Comparison of ENCODE assay signal across 16 cellular contexts in genomic region chr4:2595436-2595835, GRCh38. TPM values are rescaled to one million over a fixed set of nuclear protein-coding genes. Genes with fewer than 3 reads are reported as not detected.
DNase-seq lines count a peak whose midpoint lies in the region; FAIRE-seq and TF ChIP-seq lines count a peak whose summit lies in the region.
"Had no signal": no experiment of that assay in that cellular context is flagged by ENCODE, and none has a peak within 500 bp of the region (broad histone marks: within the 10 kb centered on the region; RNA-seq: fewer than 3 reads in every experiment).

No MANE protein-coding gene starts in this region.

- H3K4me2 ChIP-seq in Karpas-422 (ENCODE audit: low read depth, low read length, poor library complexity, severe bottlenecking) (no peak overlapping the region), H1 (ENCODE audit: insufficient read depth in 1 of 2, low read depth in 2 of 2, low read length in 2 of 2) (no peak overlapping the region)
- H3K4me2 ChIP-seq: BLaER1 had no signal

- no peak overlapping the region for H4K5ac ChIP-seq in H1 (ENCODE audit: insufficient read length, low read depth, low read length)

- no peak overlapping the region for H2BK5ac ChIP-seq in H1 (ENCODE audit: low read depth, low read length)

- TF ChIP-seq CTCF in H1 (IDR thresholded peaks at IDR 0.05; ENCODE audit: control extremely low read depth in 1 of 3, insufficient read depth in 1 of 3, low read depth in 1 of 3, low read length in 3 of 3) = no peak
- TF ChIP-seq CTCF in neural crest cell (conservative IDR thresholded peaks at IDR 0.05) = no peak
- no peak for TF ChIP-seq CTCF in stomach (IDR thresholded peaks at IDR 0.05)

- H3K36me3 ChIP-seq in CD8-positive, alpha-beta memory T cell (ENCODE audit: insufficient read depth, low read length) = no peaks in the 10 kb centered on the region
- H3K36me3 ChIP-seq in Karpas-422 (ENCODE audit: insufficient read depth, low read length) (no peaks in the 10 kb centered on the region), H1 (ENCODE audit: control insufficient read depth in 2 of 4, insufficient read depth in 4 of 4, low read length in 3 of 4) (0 out of 8 replicates have a peak, but pooled peaks cover 0 to 3% (median 0%) of the 10 kb centered on the region in 4 experiments), stomach (peaks cover 0 to 24% (median 20%) of the 10 kb centered on the region in 4 donors), small intestine (ENCODE audit: control insufficient read depth in 2 of 2, insufficient read depth in 2 of 2, low read length in 2 of 2) (peaks cover 0 to 4% of the 10 kb centered on the region in 2 donors)

- 74% methylated on average over 3 of the region's 3 CpGs; no CpG with 5 or more reads in 1 of the 2 experiments for WGBS in H1 (ENCODE audit: extremely low coverage in 1 of 2, insufficient coverage in 1 of 2, insufficient read length in 1 of 2, insufficient replicate concordance in 2 of 2, low coverage in 1 of 2, low lambda C conversion rate in 2 of 2, missing lambda C conversion rate in 1 of 2), 2 experiments
- 38 to 62% (median 54%) methylated on average over 3 of the region's 3 CpGs for WGBS in stomach, 5 donors
- WGBS in small intestine, 3 donors = 29 to 54% (median 42%) methylated on average over 3 of the region's 3 CpGs

- H3K56ac ChIP-seq in H1 (replicated peaks; ENCODE audit: insufficient read length, low read depth, low read length) = no peak overlapping the region

- POLR2A ChIA-PET in CD8-positive, alpha-beta memory T cell (lab: Charles Lee) = no interaction called here
- POLR2A ChIA-PET in H1 (lab: Charles Lee; ENCODE audit: partially characterized antibody) = interaction anchor here (1.1 kb wide), 1 partner anchor 26 kb away, joined by 3 read pairs; no protein-coding TSS in a partner anchor

- H2BK15ac ChIP-seq in H1 (ENCODE audit: low read length) = no peak overlapping the region

- no peaks in the 10 kb centered on the region for H3K9me3 ChIP-seq in CD8-positive, alpha-beta memory T cell (ENCODE audit: low read length)
- no peaks in the 10 kb centered on the region for H3K9me3 ChIP-seq in Karpas-422 (ENCODE audit: low read length)
- H3K9me3 ChIP-seq in H1 (ENCODE audit: insufficient read depth in 2 of 2, low read depth in 1 of 2, low read length in 1 of 2) = no peaks in the 10 kb centered on the region
- H3K9me3 ChIP-seq in stomach = no peaks in the 10 kb centered on the region
- H3K9me3 ChIP-seq in small intestine (ENCODE audit: control insufficient read depth, low read depth) = no peaks in the 10 kb centered on the region
- H3K9me3 ChIP-seq: BLaER1 had no signal

- no peak overlapping the region for H2BK12ac ChIP-seq in H1 (ENCODE audit: low read depth, low read length)

- no peak overlapping the region for H3K23ac ChIP-seq in H1 (ENCODE audit: insufficient read length)

- peaks cover 0 to 40% (median 8%) of the 10 kb centered on the region in 3 donors for H3K36me3 Mint-ChIP-seq in CD8-positive, alpha-beta memory T cell
- peaks cover 3% of the 10 kb centered on the region for H3K36me3 Mint-ChIP-seq in neural crest cell (ENCODE audit: low read depth)

- H3K9ac ChIP-seq in Karpas-422 (ENCODE audit: low read length) (no peak overlapping the region), H1 (replicated peaks in 1 of 4; ENCODE audit: extremely low read depth in 1 of 4, low read depth in 3 of 4, low read length in 3 of 4) (no peak overlapping the region; a peak in 1 of 7 replicates)
- H3K9ac ChIP-seq: BLaER1 had no signal

- DNase-seq in CD8-positive, alpha-beta memory T cell = no peak
- DNase-seq in Karpas-422 = no peak
- DNase-seq in H1 (ENCODE audit: low read depth in 1 of 2, low spot score in 2 of 2) = no peak
- no peak for DNase-seq in neural crest cell (ENCODE audit: low read depth, low spot score)
- no peak for DNase-seq in stimulated activated naive CD4-positive, alpha-beta T cell (lab: John Stamatoyannopoulos, UW)
- DNase-seq in stomach = no peak
- DNase-seq in OCI-M1 (lab: John Stamatoyannopoulos, UW) = no peak
- DNase-seq in small intestine = no peak
- DNase-seq: activated CD4-positive, alpha-beta T cell treated with anti-CD3 and anti-CD28 coated beads, Interleukin-2, amount 50 U/mL, for 1 hour; cortex of kidney; NCI-H1048; NCI-H524 treated with DMSO at 0.1 percent for 48 hours; nucleus accumbens; PC-3; trophoblast cell had no signal

- no peak overlapping the region for H3K18ac ChIP-seq in H1 (ENCODE audit: extremely low read depth, low read length)

- intact Hi-C loops in stomach (cut with DNase I; ENCODE audit: low total_unique reads) = no loop called here

- peak overlapping the region in 7 of 8 donors; percentile 14 to 73 (median 24) for H3K27ac Mint-ChIP-seq in CD8-positive, alpha-beta memory T cell
- H3K27ac Mint-ChIP-seq in neural crest cell (ENCODE audit: unreplicated experiment) = peak overlapping the region; percentile 15

- no peaks in the 10 kb centered on the region for H3K9me2 ChIP-seq in Karpas-422 (replicated peaks; ENCODE audit: insufficient read depth, low read length)

- H3K79me2 ChIP-seq in Karpas-422 (ENCODE audit: low read length) (peaks cover 99% of the 10 kb centered on the region), H1 (ENCODE audit: control insufficient read depth in 1 of 2, insufficient read depth in 2 of 2, low read length in 2 of 2) (peaks cover 11 to 89% of the 10 kb centered on the region in 2 experiments)

- no peak overlapping the region for H2BK120ac ChIP-seq in H1 (replicated peaks; ENCODE audit: low read depth, low read length)

- CTCF ChIA-PET in CD8-positive, alpha-beta memory T cell (lab: Charles Lee) = no interaction called here
- CTCF ChIA-PET in H1 (lab: Charles Lee; ENCODE audit: partially characterized antibody) = no interaction called here

- peaks cover 24% of the 10 kb centered on the region for H3K79me1 ChIP-seq in H1 (ENCODE audit: low read depth, low read length)

- no peak overlapping the region for H4K8ac ChIP-seq in H1 (ENCODE audit: extremely low read depth, insufficient read depth, low read length)

- H3K9me3 Mint-ChIP-seq in CD8-positive, alpha-beta memory T cell = no peaks in the 10 kb centered on the region
- H3K9me3 Mint-ChIP-seq in neural crest cell = no peaks in the 10 kb centered on the region

- H4K20me1 ChIP-seq in Karpas-422 (ENCODE audit: insufficient read depth, low read depth, low read length) (no peaks in the 10 kb centered on the region), H1 (replicated peaks in 1 of 2; ENCODE audit: control insufficient read depth in 1 of 2, insufficient read depth in 2 of 2, low read length in 2 of 2) (peaks cover 6 to 11% of the 10 kb centered on the region in 2 experiments)

- no peak overlapping the region for H2AFZ ChIP-seq in Karpas-422 (ENCODE audit: low read length)
- H2AFZ ChIP-seq in H1 (ENCODE audit: low read length) = no peak overlapping the region

- H3K27ac ChIP-seq in CD8-positive, alpha-beta memory T cell (ENCODE audit: low read depth, low read length) = no peak overlapping the region
- peak overlapping the region; percentile 62 for H3K27ac ChIP-seq in Karpas-422 (ENCODE audit: low read length)
- no peak overlapping the region for H3K27ac ChIP-seq in H1 (ENCODE audit: low read depth, low read length)
- no peak overlapping the region for H3K27ac ChIP-seq in stomach
- no peak overlapping the region for H3K27ac ChIP-seq in small intestine (ENCODE audit: low read depth in 1 of 2, low read length in 1 of 2)
- H3K27ac ChIP-seq: BLaER1 had no signal

- peaks cover 77 to 89% (median 87%) of the 10 kb centered on the region in 3 donors for H3K4me1 Mint-ChIP-seq in CD8-positive, alpha-beta memory T cell
- H3K4me1 Mint-ChIP-seq in neural crest cell = peaks cover 72% of the 10 kb centered on the region

- H3K4me3 Mint-ChIP-seq in CD8-positive, alpha-beta memory T cell = no peak overlapping the region
- no peak overlapping the region for H3K4me3 Mint-ChIP-seq in neural crest cell

- H3K4ac ChIP-seq in H1 (replicated peaks; ENCODE audit: insufficient read length, low read depth, low read length) = no peak overlapping the region

- H3K14ac ChIP-seq in H1 (ENCODE audit: insufficient read length) = peak overlapping the region; percentile 37

- H3K27me3 ChIP-seq in CD8-positive, alpha-beta memory T cell (ENCODE audit: insufficient read depth, low read length, poor library complexity, severe bottlenecking) = no peaks in the 10 kb centered on the region
- H3K27me3 ChIP-seq in Karpas-422 (ENCODE audit: low read length) (no peaks in the 10 kb centered on the region), H1 (replicated peaks in 1 of 4; ENCODE audit: control insufficient read depth in 3 of 4, extremely low read depth in 1 of 4, insufficient read depth in 3 of 4, low read length in 3 of 4) (no peaks in the 10 kb centered on the region), stomach (no peaks in the 10 kb centered on the region), small intestine (ENCODE audit: control insufficient read depth in 2 of 2, insufficient read depth in 2 of 2, low read length in 2 of 2) (no peaks in the 10 kb centered on the region)
- H3K27me3 ChIP-seq: BLaER1 had no signal

- peaks cover 0 to 1% of the 10 kb centered on the region in 2 donors for H3K27me3 Mint-ChIP-seq in CD8-positive, alpha-beta memory T cell
- no peaks in the 10 kb centered on the region for H3K27me3 Mint-ChIP-seq in neural crest cell (ENCODE audit: low read depth)

- no peak overlapping the region for H2BK20ac ChIP-seq in H1 (ENCODE audit: low read length)

- no peak overlapping the region for H3K4me3 ChIP-seq in CD8-positive, alpha-beta memory T cell (ENCODE audit: low read length)
- H3K4me3 ChIP-seq in Karpas-422 (ENCODE audit: low read length) = no peak overlapping the region
- H3K4me3 ChIP-seq in H1 (ENCODE audit: extremely low read depth in 1 of 4, insufficient read depth in 2 of 4, low read depth in 3 of 4, low read length in 4 of 4) = no peak overlapping the region
- no peak overlapping the region for H3K4me3 ChIP-seq in stomach
- H3K4me3 ChIP-seq in small intestine (ENCODE audit: low read depth in 1 of 2, low read length in 2 of 2) = no peak overlapping the region
- H3K4me3 ChIP-seq: BLaER1 had no signal

- H4K91ac ChIP-seq in H1 (replicated peaks; ENCODE audit: insufficient read length, low read length) = no peak overlapping the region

- TF ChIP-seq POLR2A in H1 (IDR thresholded peaks at IDR 0.05; ENCODE audit: control extremely low read depth in 1 of 2, low read depth in 2 of 2, low read length in 2 of 2) = no peak
- TF ChIP-seq POLR2A in stomach (IDR thresholded peaks at IDR 0.05) = no peak

- no peak overlapping the region for H2AK5ac ChIP-seq in H1 (ENCODE audit: low read depth, low read length)

- H3K4me1 ChIP-seq in CD8-positive, alpha-beta memory T cell (ENCODE audit: insufficient read depth, low read length) = peaks cover 43% of the 10 kb centered on the region
- H3K4me1 ChIP-seq in Karpas-422 (ENCODE audit: low read length) (peaks cover 78% of the 10 kb centered on the region), H1 (replicated peaks in 1 of 4; ENCODE audit: control insufficient read depth in 3 of 4, insufficient read depth in 4 of 4, low read length in 3 of 4) (peaks cover 15 to 46% (median 23%) of the 10 kb centered on the region in 4 experiments), stomach (peaks cover 41 to 95% (median 63%) of the 10 kb centered on the region in 4 donors), small intestine (ENCODE audit: control insufficient read depth in 2 of 2, insufficient read depth in 1 of 2, low read depth in 1 of 2, low read length in 1 of 2) (peaks cover 0 to 3% of the 10 kb centered on the region in 2 donors)

- TF ChIP-seq RAD21 in H1 (IDR thresholded peaks at IDR 0.05 in 1 of 2, conservative IDR thresholded peaks at IDR 0.05 in 1 of 2; ENCODE audit: low read depth in 2 of 2, low read length in 2 of 2) = no peak

- H3K23me2 ChIP-seq in H1 (ENCODE audit: low read depth, low read length) = no peaks in the 10 kb centered on the region

- no peak for TF ChIP-seq EP300 in H1 (IDR thresholded peaks at IDR 0.05; ENCODE audit: borderline replicate concordance in 1 of 2, low read depth in 2 of 2, low read length in 2 of 2)
- TF ChIP-seq EP300 in stomach (IDR thresholded peaks at IDR 0.05) = no peak

- FAIRE-seq in H1 (lab: Jason Lieb, UNC) (no peak), small intestine (lab: Jason Lieb, UNC) (no peak)

RNA-seq across cellular contexts. Expression of gene FAM193A, which starts 59.0 kb away (rescaled TPM):
- 10 to 100 TPM; 25.8 to 26.9 TPM for total RNA-seq in CD8-positive, alpha-beta memory T cell
- 4.9 TPM for polyA plus RNA-seq in CD8-positive, alpha-beta memory T cell
- total RNA-seq in Karpas-422 (2014; rRNA removed; shearing (Covaris generic); ENCODE audit: low replicate concordance) = 28.0 and 38.8 TPM in 2 replicates
- 26.2 and 27.2 TPM in 2 replicates for total RNA-seq in H1 (2021; fragmentation: NEBNext Ultra II Directional; extraction: Animal tissue kit (Norgen Biotek cat#: 25700))
- 8.7 and 12.5 TPM in 2 replicates for polyA plus RNA-seq in H1 (2011; rRNA removed)
- polyA plus RNA-seq in H1 (2011; cell fraction: cytosol; rRNA removed) = 7.3 TPM
- polyA plus RNA-seq in H1 (2011; cell fraction: nucleus; rRNA removed) = 20.6 TPM
- 16.4 to 18.6 TPM (median 17.4 TPM) in 4 replicates for polyA plus RNA-seq in H1 (2012, experiment 1 of 2)
- 6.2 TPM for polyA plus RNA-seq in H1 (2012, experiment 2 of 2)
- polyA plus RNA-seq in H1 (2013, experiment 1 of 2) = 11.8 TPM
- 11.5 TPM for polyA plus RNA-seq in H1 (2013, experiment 2 of 2)
- polyA minus RNA-seq in H1 (2011; rRNA and poly(A)+ RNA removed) = 17.7 and 19.2 TPM in 2 replicates
- polyA minus RNA-seq in H1 (2011; cell fraction: cytosol; rRNA and poly(A)+ RNA removed) = 21.1 TPM
- 28.0 TPM for polyA minus RNA-seq in H1 (2011; cell fraction: nucleus; rRNA and poly(A)+ RNA removed)
- total RNA-seq in neural crest cell = 45.5 and 45.8 TPM in 2 replicates
- 100 to 1,000 TPM in 1 of 5 donors, 10 to 100 TPM in 4; 22.2 to 107 (median 37.9) TPM for total RNA-seq in stomach
- 1 to 10 TPM; 4.9 to 7.0 (median 7.0) TPM for polyA plus RNA-seq in stomach
- 10 to 100 TPM in 2 of 3 donors, 1 to 10 TPM in 1; 10.0 to 13.6 (median 12.1) TPM for polyA plus RNA-seq in small intestine
